11 cellular contexts compared by ENCODE assay signal in genomic region chr5:67014957-67015400, GRCh38.
DNase-seq lines count a peak whose midpoint lies in the region; ATAC-seq, FAIRE-seq and TF ChIP-seq lines count a peak whose summit lies in the region.
"Had no signal": no experiment of that assay in that cellular context is flagged by ENCODE, and none has a peak within 500 bp of the region (broad histone marks: within the 10 kb centered on the region; RNA-seq: fewer than 3 reads in every experiment).

No MANE protein-coding gene starts in this region.

- peak overlapping the region; percentile 32 to 68 (median 62) for H3K4me3 ChIP-seq in keratinocyte (ENCODE audit: control insufficient read depth in 2 of 3, extremely low read depth in 1 of 3, insufficient read depth in 2 of 3, low read depth in 1 of 3, low read length in 3 of 3)
- H3K4me3 ChIP-seq in skeletal muscle tissue (ENCODE audit: low read length in 3 of 3), result peak overlapping the region; percentile 63 to 67 (median 66)
- H3K4me3 ChIP-seq: GM12878 had no signal

- H4K20me1 ChIP-seq in keratinocyte (ENCODE audit: control insufficient read depth, extremely low read depth, insufficient read depth, low read length), result no peaks in the 10 kb centered on the region

- H3K4me2 ChIP-seq in keratinocyte (ENCODE audit: control insufficient read depth, extremely low read depth, insufficient read depth, low read depth, low read length), result peak overlapping the region; percentile 97

- dilution Hi-C loops in keratinocyte (cut with MboI; ENCODE audit: extremely low pct_ligation_motif_present, low sequenced_read_pairs), result no loop called here

- peak; percentile 20 for DNase-seq in LoVo (ENCODE audit: low spot score)
- DNase-seq in caudate nucleus (lab: John Stamatoyannopoulos, UW), result no peak
- no peak for DNase-seq in keratinocyte (ENCODE audit: low read depth, low spot score)
- DNase-seq in EL, result no peak
- DNase-seq in activated CD8-positive, alpha-beta memory T cell treated with anti-CD3 and anti-CD28 coated beads for 24 hours, result no peak
- DNase-seq: dorsolateral prefrontal cortex, midbrain had no signal

- TF ChIP-seq CTCF in keratinocyte (optimal IDR thresholded peaks at IDR 0.05 in 1 of 3, IDR thresholded peaks at IDR 0.05 in 1 of 3, conservative IDR thresholded peaks at IDR 0.05 in 1 of 3; ENCODE audit: extremely low read depth in 1 of 3, insufficient read depth in 2 of 3, low read length in 3 of 3), result no peak

- FAIRE-seq in keratinocyte (lab: Jason Lieb, UNC), result peak; percentile 73
- FAIRE-seq: GM12878 had no signal

- H3K9me1 ChIP-seq in keratinocyte (ENCODE audit: control insufficient read depth, extremely low read depth, insufficient read depth, low read length), result no peaks in the 10 kb centered on the region

- no peaks in the 10 kb centered on the region for H3K27me3 ChIP-seq in keratinocyte (ENCODE audit: control insufficient read depth, extremely low read depth, insufficient read depth, low read length)
- no peaks in the 10 kb centered on the region for H3K27me3 ChIP-seq in skeletal muscle tissue (ENCODE audit: control insufficient read depth in 3 of 3, insufficient read depth in 3 of 3, low read length in 3 of 3)
- H3K27me3 ChIP-seq: dorsolateral prefrontal cortex had no signal

- H2AFZ ChIP-seq in keratinocyte (ENCODE audit: control insufficient read depth, low read length), result no peak overlapping the region

- H3K79me2 ChIP-seq in keratinocyte (ENCODE audit: control insufficient read depth, insufficient read depth, low read length), result peaks cover 66% of the 10 kb centered on the region

- no peaks in the 10 kb centered on the region for H3K36me3 ChIP-seq in keratinocyte (ENCODE audit: control insufficient read depth in 2 of 2, extremely low read depth in 1 of 2, insufficient read depth in 2 of 2, low read length in 2 of 2)
- no peaks in the 10 kb centered on the region for H3K36me3 ChIP-seq in skeletal muscle tissue (ENCODE audit: control insufficient read depth in 3 of 3, insufficient read depth in 3 of 3, low read length in 3 of 3)

- ATAC-seq in HG03045 (IDR thresholded peaks at IDR 0.05; ENCODE audit: unreplicated experiment) (no peak), HG02870 (IDR thresholded peaks at IDR 0.05; ENCODE audit: unreplicated experiment) (no peak)
- ATAC-seq: GM12878 had no signal

- H3K9ac ChIP-seq in keratinocyte (ENCODE audit: control insufficient read depth, extremely low read depth, insufficient read depth, low read length), result peak overlapping the region; percentile 76
- peak overlapping the region; percentile 69 to 74 (median 73) for H3K9ac ChIP-seq in skeletal muscle tissue (ENCODE audit: low read depth in 1 of 3, low read length in 3 of 3)

- H3K27ac ChIP-seq in caudate nucleus (ENCODE audit: low read depth, low read length) (peak overlapping the region; percentile 34), keratinocyte (ENCODE audit: control insufficient read depth, insufficient read depth, low read length) (peak overlapping the region; percentile 87), skeletal muscle tissue (ENCODE audit: low read depth, low read length) (peak overlapping the region; percentile 92)

- H3K4me1 ChIP-seq in keratinocyte (ENCODE audit: control insufficient read depth, extremely low read depth, insufficient read depth, low read length) (peaks cover 76% of the 10 kb centered on the region), skeletal muscle tissue (ENCODE audit: control insufficient read depth in 3 of 3, insufficient read depth in 3 of 3, low read length in 3 of 3) (peaks cover 32 to 54% (median 35%) of the 10 kb centered on the region in 3 donors)

- H3K9me3 ChIP-seq in keratinocyte (ENCODE audit: control insufficient read depth, low read depth, low read length), result no peaks in the 10 kb centered on the region
- H3K9me3 ChIP-seq in skeletal muscle tissue (ENCODE audit: control insufficient read depth in 3 of 3, low read length in 3 of 3), result no peaks in the 10 kb centered on the region

Comparison
In these comparisons a context has a peak if more than half of its experiments do, and no peak if none do; other contexts are left out.
1. H3K27ac ChIP-seq: peak in every context shown above with its lines; median percentile 92 in skeletal muscle tissue; 87 in keratinocyte; 34 in caudate nucleus.